ENCODE assay signal across 1 cellular context in the genomic region with DNA sequence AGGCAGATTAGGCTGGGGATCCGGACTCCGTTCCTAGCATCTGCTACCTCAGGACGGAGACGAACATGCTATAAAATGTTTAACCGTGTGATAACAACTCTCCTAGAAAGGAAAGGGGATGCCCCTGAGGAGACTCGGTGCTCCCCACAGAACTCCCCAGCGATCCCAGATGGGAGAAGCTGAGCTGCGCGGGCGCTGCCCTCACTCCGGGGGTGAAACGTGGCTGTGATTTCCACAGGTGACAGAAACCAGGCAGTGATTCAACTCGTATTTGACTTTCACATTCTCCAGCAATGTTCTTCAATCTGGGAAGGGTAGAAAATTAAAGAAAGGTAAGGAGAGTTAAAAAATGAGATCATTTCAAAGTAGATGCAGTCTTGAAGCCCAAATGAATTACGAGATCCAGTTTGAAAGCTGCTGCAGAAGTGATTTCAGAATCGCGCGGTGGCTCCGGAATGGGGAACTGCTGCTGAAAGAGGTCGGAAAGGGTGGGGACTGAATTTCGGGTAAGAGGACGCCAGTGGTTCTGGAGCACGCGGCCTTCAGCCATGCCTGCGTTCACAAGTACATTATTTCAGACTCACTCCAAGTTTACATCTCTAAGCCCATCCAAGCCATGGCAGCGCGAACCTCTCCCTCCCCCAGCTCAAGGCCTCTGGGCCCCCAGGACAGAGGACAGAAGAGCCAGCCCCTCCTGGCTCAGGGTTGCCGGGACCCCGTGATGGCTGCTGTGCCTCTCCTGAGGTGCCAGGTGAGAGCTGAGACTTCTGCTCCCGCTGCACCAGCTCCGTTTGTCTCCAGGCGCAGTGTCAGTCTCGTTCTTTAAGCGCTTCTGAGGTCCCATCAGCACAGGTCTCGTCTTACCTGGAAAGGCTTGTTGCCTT.
TF ChIP-seq lines count a peak whose summit lies in the region.

No MANE protein-coding gene starts in this region.

TF ChIP-seq in H1, 55 proteins besides CTCF, POLR2A, EP300 and RAD21 (continued from another document):
- TF ChIP-seq BACH1 (IDR thresholded peaks at IDR 0.05; ENCODE audit: low read length): no peak
